In genomic region chr19:9850235-9850959, GRCh38 we compare ENCODE assay signal across 1 cellular context.
TF ChIP-seq lines count a peak whose summit lies in the region.

No MANE protein-coding gene starts in this region.

TF ChIP-seq in K562, 482 proteins besides CTCF, POLR2A, EP300 and RAD21:
- TF ChIP-seq POLR2G (IDR thresholded peaks at IDR 0.05; ENCODE audit: low read depth, low read length) (peak; percentile 1), JUN (IDR thresholded peaks at IDR 0.05; ENCODE audit: borderline replicate concordance, low read depth, low read length) (no peak), JUN (CRISPR knock-in tag; IDR thresholded peaks at IDR 0.05; ENCODE audit: borderline replicate concordance) (no peak)
